Comparison of ENCODE assay signal across 8 cellular contexts in genomic region chr15:52252781-52253180, GRCh38. TPM values are rescaled to one million over a fixed set of nuclear protein-coding genes. Genes with fewer than 3 reads are reported as not detected.
A peak's percentile ranks its signal among the peaks of the same experiment; 100 is the strongest.
DNase-seq lines count a peak whose midpoint lies in the region; ATAC-seq and TF ChIP-seq lines count a peak whose summit lies in the region.

No MANE protein-coding gene starts in this region.

- in situ Hi-C loops in GM23248 (cut with MboI) = loop anchor here (10.0 kb wide), 1 partner anchor 482 kb away; no protein-coding TSS in a partner anchor

- DNase-seq in GM23248 (peak; percentile 96), SJSA1 (ENCODE audit: low read depth in 1 of 2, low spot score in 2 of 2) (peak in 1 of 2 experiments; percentile 80), fibroblast of gingiva (ENCODE audit: low read depth) (peak; percentile 86), smooth muscle cell (lab: John Stamatoyannopoulos, UW; ENCODE audit: unreplicated experiment) (no peak), NCI-H748 treated with DMSO at 0.1 percent for 48 hours (lab: John Stamatoyannopoulos, UW) (no peak)
- DNase-seq in effector CD4-positive, alpha-beta T cell = no peak

- H2AFZ ChIP-seq in GM23248 (no peak overlapping the region), smooth muscle cell (ENCODE audit: low read depth) (no peak overlapping the region)

- no peaks in the 10 kb centered on the region for H3K9me2 ChIP-seq in GM23248 (ENCODE audit: insufficient read depth)

- no peak overlapping the region for H3K9ac ChIP-seq in GM23248
- no peak overlapping the region for H3K9ac ChIP-seq in smooth muscle cell (ENCODE audit: low read depth)

- WGBS in GM23248 (ENCODE audit: low coverage in 1 of 2, low lambda C conversion rate in 2 of 2, missing lambda C conversion rate in 2 of 2), 2 experiments = 10 to 18% methylated on average over 4 of the region's 4 CpGs
- WGBS in smooth muscle cell (ENCODE audit: low lambda C conversion rate) = 34% methylated on average over 4 of the region's 4 CpGs

- no peaks in the 10 kb centered on the region for H4K20me1 ChIP-seq in GM23248 (ENCODE audit: insufficient read depth)
- H4K20me1 ChIP-seq in smooth muscle cell (ENCODE audit: low read depth) = no peaks in the 10 kb centered on the region

- H3K4me3 ChIP-seq in GM23248 (no peak overlapping the region), SJSA1 (no peak overlapping the region), smooth muscle cell (no peak overlapping the region)

- peaks cover 37% of the 10 kb centered on the region for H3K4me1 ChIP-seq in GM23248 (ENCODE audit: insufficient read depth)
- H3K4me1 ChIP-seq in SJSA1 (replicated peaks) = peaks cover 43% of the 10 kb centered on the region
- H3K4me1 ChIP-seq in smooth muscle cell (ENCODE audit: low read depth) = peaks cover 17% of the 10 kb centered on the region

- ATAC-seq in HG03280 (IDR thresholded peaks at IDR 0.05; ENCODE audit: unreplicated experiment) = no peak
- no peak for ATAC-seq in GM18867 (IDR thresholded peaks at IDR 0.05; ENCODE audit: unreplicated experiment)

- no peaks in the 10 kb centered on the region for H3K27me3 ChIP-seq in GM23248 (replicated peaks; ENCODE audit: insufficient read depth)
- H3K27me3 ChIP-seq in SJSA1 (replicated peaks) = no peaks in the 10 kb centered on the region
- H3K27me3 ChIP-seq in smooth muscle cell (ENCODE audit: low read depth) = no peaks in the 10 kb centered on the region

- H3K79me2 ChIP-seq in GM23248 (ENCODE audit: insufficient read depth) (no peaks in the 10 kb centered on the region), smooth muscle cell (ENCODE audit: low read depth) (no peaks in the 10 kb centered on the region)

- H3F3A ChIP-seq in GM23248 (ENCODE audit: insufficient read depth) (peaks cover 32% of the 10 kb centered on the region), smooth muscle cell (ENCODE audit: low read depth) (no peaks in the 10 kb centered on the region)

- no peak for TF ChIP-seq CTCF in smooth muscle cell (IDR thresholded peaks at IDR 0.05; ENCODE audit: borderline replicate concordance, insufficient read depth, poor library complexity, severe bottlenecking)

- no peaks in the 10 kb centered on the region for H3K9me3 ChIP-seq in GM23248 (ENCODE audit: low read depth)
- H3K9me3 ChIP-seq in SJSA1 (replicated peaks) = no peaks in the 10 kb centered on the region
- H3K9me3 ChIP-seq in smooth muscle cell (replicated peaks; ENCODE audit: low read depth) = no peaks in the 10 kb centered on the region

- peak overlapping the region; percentile 55 for H3K4me2 ChIP-seq in GM23248 (ENCODE audit: unreplicated experiment)
- H3K4me2 ChIP-seq in smooth muscle cell = peak overlapping the region; percentile 69

- H3K36me3 ChIP-seq in GM23248 (ENCODE audit: low read depth) = no peaks in the 10 kb centered on the region
- H3K36me3 ChIP-seq in SJSA1 = no peaks in the 10 kb centered on the region
- H3K36me3 ChIP-seq in smooth muscle cell (ENCODE audit: low read depth) = no peaks in the 10 kb centered on the region

- H3K27ac ChIP-seq in GM23248 (peak overlapping the region; percentile 44), SJSA1 (peak overlapping the region; percentile 33), smooth muscle cell (ENCODE audit: low read depth) (peak overlapping the region; percentile 84)

RNA-seq across cellular contexts. Expression of gene MYO5C, which starts 42.8 kb away (rescaled TPM):
- total RNA-seq in GM23248 (2014; rRNA removed; shearing (Covaris generic)) = not detected in 2 replicates
- polyA plus RNA-seq in GM23248 (2016; fragmentation: Nextera tagmentation; extraction: Ambion mirVana) (not detected in 2 replicates), smooth muscle cell (0.26 and 0.69 TPM in 2 replicates)
- 0.16 and 0.47 TPM in 2 replicates for total RNA-seq in SJSA1 (2014; rRNA removed; shearing (Covaris generic))
- total RNA-seq in smooth muscle cell = 1.5 TPM in 2 replicates

Comparison
In these comparisons a context has a peak if more than half of its experiments do, and no peak if none do; other contexts are left out.
1. DNase-seq: peak in GM23248 (single experiment) and fibroblast of gingiva (single experiment); none in smooth muscle cell (single experiment), effector CD4-positive, alpha-beta T cell (single experiment) and NCI-H748 treated with DMSO at 0.1 percent for 48 hours (single experiment).
2. H3K27ac ChIP-seq: peak in every context shown above with its lines; median percentile 84 in smooth muscle cell; 44 in GM23248; 33 in SJSA1.